Comparison of ENCODE assay signal across 1 cellular context in genomic region chr15:99474041-99474906, GRCh38.
TF ChIP-seq lines count a peak whose summit lies in the region.

No MANE protein-coding gene starts in this region.

TF ChIP-seq in WTC11, 78 proteins besides CTCF, POLR2A, EP300 and RAD21 (continued from another document):
- no peak for TF ChIP-seq ZSCAN18 (CRISPR knock-in tag; IDR thresholded peaks at IDR 0.05)
- no peak for TF ChIP-seq CREM (CRISPR knock-in tag; IDR thresholded peaks at IDR 0.05)
- TF ChIP-seq HMGXB4 (CRISPR knock-in tag; IDR thresholded peaks at IDR 0.05), result no peak
- no peak for TF ChIP-seq NFE2L1 (CRISPR knock-in tag; IDR thresholded peaks at IDR 0.05)
- no peak for TF ChIP-seq FOXP1 (CRISPR knock-in tag; IDR thresholded peaks at IDR 0.05; ENCODE audit: borderline replicate concordance)
- TF ChIP-seq SP1 (CRISPR knock-in tag; conservative IDR thresholded peaks at IDR 0.05), result no peak
- no peak for TF ChIP-seq ATF6 (CRISPR knock-in tag; IDR thresholded peaks at IDR 0.05)
- TF ChIP-seq ELF4 (CRISPR knock-in tag; IDR thresholded peaks at IDR 0.05; ENCODE audit: low read depth), result no peak
- TF ChIP-seq TP53 (CRISPR knock-in tag; IDR thresholded peaks at IDR 0.05), result no peak
- no peak for TF ChIP-seq ATF1 (CRISPR knock-in tag; IDR thresholded peaks at IDR 0.05)
